ENCODE assay signal across 23 cellular contexts in the genomic region with DNA sequence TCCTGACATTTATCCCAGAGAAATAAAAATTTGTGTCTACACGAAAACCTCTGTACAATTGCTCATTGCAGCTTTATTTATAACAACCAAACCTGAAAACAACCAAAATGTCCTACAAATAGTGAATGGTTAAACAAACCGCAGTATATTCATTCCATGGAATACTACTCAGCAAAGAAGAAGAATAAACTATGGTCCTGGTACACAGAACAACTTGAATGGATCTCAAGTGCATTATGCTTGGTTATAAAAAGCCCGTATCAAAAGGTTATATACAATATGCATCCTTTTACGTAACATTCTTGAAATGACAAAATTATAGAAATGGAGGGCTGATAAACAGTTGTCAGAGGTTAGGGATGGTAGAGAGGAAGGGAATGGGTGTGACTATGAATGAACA. TPM values are rescaled to one million over a fixed set of nuclear protein-coding genes. Genes with fewer than 3 reads are reported as not detected.
DNase-seq lines count a peak whose midpoint lies in the region; ATAC-seq, FAIRE-seq and TF ChIP-seq lines count a peak whose summit lies in the region.
"Had no signal": no experiment of that assay in that cellular context is flagged by ENCODE, and none has a peak within 500 bp of the region (broad histone marks: within the 10 kb centered on the region; RNA-seq: fewer than 3 reads in every experiment).

No MANE protein-coding gene starts in this region.

- H3K27me3 Mint-ChIP-seq in progenitor cell of endocrine pancreas (no peaks in the 10 kb centered on the region), glutamatergic neuron (ENCODE audit: unreplicated experiment) (peaks cover 4% of the 10 kb centered on the region)
- no peaks in the 10 kb centered on the region for H3K27me3 Mint-ChIP-seq in natural killer cell treated with Interleukin-12 subunit alpha and Interleukin-12 subunit beta and Interleukin-15 and Interleukin-18, amount 100 ng/mL, for 72 hours
- H3K27me3 Mint-ChIP-seq: CD4-positive, alpha-beta memory T cell; CD4-positive, CD25-positive, alpha-beta regulatory T cell; CD8-positive, alpha-beta memory T cell had no signal

- H4K20me1 ChIP-seq in K562 (replicated peaks; ENCODE audit: control insufficient read depth, insufficient read depth, low read length): no peaks in the 10 kb centered on the region
- H4K20me1 ChIP-seq: BLaER1 had no signal

- H3K27ac ChIP-seq in HEK293 (ENCODE audit: extremely low read depth, low read depth, low read length): no peak overlapping the region
- no peak overlapping the region for H3K27ac ChIP-seq in K562 (ENCODE audit: extremely low read depth, low read depth, low read length)
- H3K27ac ChIP-seq: BLaER1 had no signal

- no peak for TF ChIP-seq POLR2A in K562 (conservative IDR thresholded peaks at IDR 0.05)

- H3K9ac ChIP-seq in K562 (ENCODE audit: insufficient read depth in 1 of 2, low read depth in 2 of 2, low read length in 2 of 2): no peak overlapping the region
- H3K9ac ChIP-seq: BLaER1 had no signal

- 0 out of 2 replicates have a peak, but pooled peaks cover 2% of the 10 kb centered on the region for H3K4me1 ChIP-seq in HEK293 (ENCODE audit: control insufficient read depth, insufficient read depth, low read length)
- peaks cover 7 to 16% of the 10 kb centered on the region in 2 experiments; a peak in 3 of 5 replicates for H3K4me1 ChIP-seq in K562 (replicated peaks in 1 of 2; ENCODE audit: control insufficient read depth in 2 of 2, insufficient read depth in 2 of 2, low read length in 2 of 2)
- H3K4me1 ChIP-seq: BE2C had no signal

- FAIRE-seq in GM19239 (lab: Jason Lieb, UNC) (peak; percentile 49), K562 (lab: Jason Lieb, UNC) (no peak)
- FAIRE-seq: D721Med, G401.6, GM12891 had no signal

- H3K9me1 ChIP-seq in K562 (ENCODE audit: control insufficient read depth, insufficient read depth, low read length): no peaks in the 10 kb centered on the region

- no peak for TF ChIP-seq RAD21 in K562 (CRISPR knock-in tag; conservative IDR thresholded peaks at IDR 0.05 in 1 of 2, IDR thresholded peaks at IDR 0.05 in 1 of 2)

- H3K4me3 ChIP-seq in HEK293 (ENCODE audit: low read depth, low read length) (no peak overlapping the region), K562 (no peak overlapping the region)
- H3K4me3 ChIP-seq: BLaER1 had no signal

- intact Hi-C loops in K562 (cut with micrococcal nuclease): loop anchor here (10.0 kb wide), 2 partner anchors 257 to 307 kb away; no protein-coding TSS in a partner anchor

- no peaks in the 10 kb centered on the region for H3K9me3 ChIP-seq in HEK293 (ENCODE audit: control insufficient read depth, insufficient read depth, low read depth, low read length)
- H3K9me3 ChIP-seq in K562 (replicated peaks; ENCODE audit: control insufficient read depth, insufficient read depth, low read depth, low read length): no peaks in the 10 kb centered on the region
- H3K9me3 ChIP-seq: BE2C had no signal

- no TSS peak for BruUV-seq in K562 (replicated peaks; lab: Mats Ljungman, UMichigan)

- POLR2A ChIA-PET in HEK293 (lab: Yijun Ruan, JAX): no interaction called here
- POLR2A ChIA-PET in K562 (lab: Yijun Ruan, JAX): interaction anchor here (0.7 to 1.4 kb wide), 2 partner anchors 13 to 19 kb away, joined by 3 to 4 read pairs; a partner anchor contains a TSS

- no peaks in the 10 kb centered on the region for H3K27me3 ChIP-seq in K562 (ENCODE audit: control insufficient read depth in 2 of 2, insufficient read depth in 2 of 2, low read length in 2 of 2)
- H3K27me3 ChIP-seq: BE2C, BLaER1 had no signal

- H3K4me3 Mint-ChIP-seq in progenitor cell of endocrine pancreas (ENCODE audit: low read depth) (no peak overlapping the region), glutamatergic neuron (ENCODE audit: unreplicated experiment) (no peak overlapping the region)
- H3K4me3 Mint-ChIP-seq in natural killer cell treated with Interleukin-12 subunit alpha and Interleukin-12 subunit beta and Interleukin-15 and Interleukin-18, amount 100 ng/mL, for 72 hours: no peak overlapping the region
- H3K4me3 Mint-ChIP-seq: CD14-positive monocyte; CD4-positive, alpha-beta memory T cell had no signal

- CTCF ChIA-PET in HEK293 (lab: Yijun Ruan, JAX) (no interaction called here), K562 (lab: Yijun Ruan, JAX; ENCODE audit: low intra/inter-chr PET ratio) (no interaction called here)

- TF ChIP-seq EP300 in K562 (IDR thresholded peaks at IDR 0.05; ENCODE audit: low read length): no peak

- no peak for DNase-seq in GM19239 (ENCODE audit: insufficient read length, low spot score)
- DNase-seq in K562 (ENCODE audit: extremely low read depth in 1 of 4, low spot score in 3 of 4): no peak
- DNase-seq in progenitor cell of endocrine pancreas (ENCODE audit: low spot score, unreplicated experiment): no peak
- no peak for DNase-seq in natural killer cell treated with Interleukin-12 subunit alpha and Interleukin-12 subunit beta and Interleukin-15 and Interleukin-18, amount 100 ng/mL, for 72 hours (ENCODE audit: low spot score)
- DNase-seq in NOMO-1 (lab: John Stamatoyannopoulos, UW; ENCODE audit: unreplicated experiment in 2 of 2): no peak
- DNase-seq in glutamatergic neuron: no peak
- DNase-seq: 8988T; ACHN; BE2C; C1 segment of cervical spinal cord; Calu3; CD4-positive, alpha-beta memory T cell; CD4-positive, CD25-positive, alpha-beta regulatory T cell; CD8-positive, alpha-beta memory T cell; COR-L47; DMS79 treated with DMSO at 0.1 percent for 48 hours; GF-D8 had no signal

- peaks cover 11 to 45% of the 10 kb centered on the region in 2 experiments; a peak in 2 of 3 replicates for H3K36me3 ChIP-seq in HEK293 (ENCODE audit: control insufficient read depth in 2 of 2, insufficient read depth in 1 of 2, low read length in 2 of 2)
- peaks cover 10% of the 10 kb centered on the region; the same call in 2 of the 3 replicates for H3K36me3 ChIP-seq in K562 (ENCODE audit: control insufficient read depth, insufficient read depth, low read length)
- H3K36me3 ChIP-seq: BE2C had no signal

- 81% methylated on average over 4 of the region's 4 CpGs for WGBS in K562 (ENCODE audit: insufficient coverage, low coverage, missing lambda C conversion rate)

- peaks cover 66% of the 10 kb centered on the region for H3K79me2 ChIP-seq in K562 (ENCODE audit: control insufficient read depth, insufficient read depth, low read length)

- no peak for ATAC-seq in K562
- ATAC-seq in natural killer cell treated with Interleukin-12 subunit alpha and Interleukin-12 subunit beta and Interleukin-15 and Interleukin-18, amount 100 ng/mL, for 72 hours: no peak

- peak overlapping the region; percentile 59 for H3K27ac Mint-ChIP-seq in progenitor cell of endocrine pancreas
- no peak overlapping the region for H3K27ac Mint-ChIP-seq in natural killer cell treated with Interleukin-12 subunit alpha and Interleukin-12 subunit beta and Interleukin-15 and Interleukin-18, amount 100 ng/mL, for 72 hours
- no peak overlapping the region for H3K27ac Mint-ChIP-seq in glutamatergic neuron (ENCODE audit: unreplicated experiment)
- H3K27ac Mint-ChIP-seq: CD14-positive monocyte had no signal

- no peak overlapping the region for H3K4me2 ChIP-seq in K562 (ENCODE audit: insufficient read depth, low read length)
- H3K4me2 ChIP-seq: BLaER1 had no signal

- in situ Hi-C loops in K562 (cut with MboI): loop anchor here (10.0 kb wide), 1 partner anchor 167 kb away; no protein-coding TSS in a partner anchor

- no peak for TF ChIP-seq CTCF in HEK293 (tag by site-specific recombination; IDR thresholded peaks at IDR 0.05)
- TF ChIP-seq CTCF in K562 (IDR thresholded peaks at IDR 0.05 in 2 of 3, conservative IDR thresholded peaks at IDR 0.05 in 1 of 3; ENCODE audit: insufficient read depth in 2 of 3, low read depth in 1 of 3, low read length in 3 of 3): no peak
- no peak for TF ChIP-seq CTCF in progenitor cell of endocrine pancreas (IDR thresholded peaks at IDR 0.05; ENCODE audit: unreplicated experiment)
- no peak for TF ChIP-seq CTCF in glutamatergic neuron (IDR thresholded peaks at IDR 0.05; ENCODE audit: partially characterized antibody, unreplicated experiment)

- no peak overlapping the region for H2AFZ ChIP-seq in K562 (ENCODE audit: low read depth, low read length)

- H3K4me1 Mint-ChIP-seq in progenitor cell of endocrine pancreas (ENCODE audit: low read depth): peaks cover 22% of the 10 kb centered on the region
- H3K4me1 Mint-ChIP-seq in natural killer cell treated with Interleukin-12 subunit alpha and Interleukin-12 subunit beta and Interleukin-15 and Interleukin-18, amount 100 ng/mL, for 72 hours (ENCODE audit: low read depth in 2 of 2): peaks cover 20 to 30% of the 10 kb centered on the region in 2 donors
- H3K4me1 Mint-ChIP-seq in glutamatergic neuron (ENCODE audit: low read depth, unreplicated experiment): peaks cover 22% of the 10 kb centered on the region

- H3K36me3 Mint-ChIP-seq in progenitor cell of endocrine pancreas (ENCODE audit: insufficient read depth): peaks cover 36% of the 10 kb centered on the region
- H3K36me3 Mint-ChIP-seq in natural killer cell treated with Interleukin-12 subunit alpha and Interleukin-12 subunit beta and Interleukin-15 and Interleukin-18, amount 100 ng/mL, for 72 hours: peaks cover 26% of the 10 kb centered on the region
- peaks cover 24% of the 10 kb centered on the region for H3K36me3 Mint-ChIP-seq in glutamatergic neuron (ENCODE audit: unreplicated experiment)

- peaks cover 18% of the 10 kb centered on the region for H3K9me3 Mint-ChIP-seq in progenitor cell of endocrine pancreas (ENCODE audit: low read depth)
- H3K9me3 Mint-ChIP-seq in natural killer cell treated with Interleukin-12 subunit alpha and Interleukin-12 subunit beta and Interleukin-15 and Interleukin-18, amount 100 ng/mL, for 72 hours: peaks cover 4% of the 10 kb centered on the region
- H3K9me3 Mint-ChIP-seq in glutamatergic neuron (ENCODE audit: unreplicated experiment): no peaks in the 10 kb centered on the region

RNA-seq across cellular contexts. Expression of a gene that starts 3.7 kb away (rescaled TPM):
- 34.9 and 62.9 TPM in 2 replicates for total RNA-seq in K562 (2011; cell fraction: chromatin; rRNA removed; ENCODE audit: low replicate concordance)
- 32.7 and 35.5 TPM in 2 replicates for total RNA-seq in K562 (2011; cell fraction: nucleolus; rRNA removed)
- total RNA-seq in K562 (2011; cell fraction: nucleoplasm; rRNA removed): 48.1 and 67.3 TPM in 2 replicates
- total RNA-seq in K562 (2014; rRNA removed): 44.8 and 49.8 TPM in 2 replicates
- total RNA-seq in K562 (2014; rRNA removed; fragmentation: Illumina TruSeq; extraction: Trizol): 62.4 and 63.6 TPM in 2 replicates
- total RNA-seq in K562 (2015; rRNA removed; fragmentation: Illumina TruSeq; extraction: Trizol): 68.4 and 68.7 TPM in 2 replicates
- 50.7 and 50.8 TPM in 2 replicates for total RNA-seq in K562 (2021)
- 60.5 and 64.5 TPM in 2 replicates for polyA plus RNA-seq in K562 (2011; rRNA removed)
- polyA plus RNA-seq in K562 (2011; cell fraction: cytosol; rRNA removed): 31.6 and 53.4 TPM in 2 replicates
- polyA plus RNA-seq in K562 (2011; cell fraction: nucleus; rRNA removed): 36.9 and 47.6 TPM in 2 replicates
- polyA plus RNA-seq in K562 (2012): 55.2 and 56.3 TPM in 2 replicates
- 58.5 and 59.8 TPM in 2 replicates for polyA plus RNA-seq in K562 (2014; fragmentation: Illumina TruSeq; extraction: Trizol)
- polyA plus RNA-seq in K562 (2014; fragmentation: Nextera tagmentation; extraction: Ambion mirVana): 10 to 100 TPM; 35.6 to 41.3 TPM
- 45.9 and 54.5 TPM in 2 replicates for polyA plus RNA-seq in K562 (2014; rRNA removed)
- 40.6 and 42.7 TPM in 2 replicates for polyA minus RNA-seq in K562 (2011; rRNA and poly(A)+ RNA removed)
- 17.8 and 22.0 TPM in 2 replicates for polyA minus RNA-seq in K562 (2011; cell fraction: cytosol; rRNA and poly(A)+ RNA removed)
- polyA minus RNA-seq in K562 (2011; cell fraction: nucleus; rRNA and poly(A)+ RNA removed): 15.6 and 16.9 TPM in 2 replicates
- total RNA-seq in progenitor cell of endocrine pancreas: 36.9 and 40.2 TPM in 2 replicates
- total RNA-seq in natural killer cell treated with Interleukin-12 subunit alpha and Interleukin-12 subunit beta and Interleukin-15 and Interleukin-18, amount 100 ng/mL, for 72 hours: 10 to 100 TPM; 47.1 to 49.7 TPM
- 36.9 TPM for total RNA-seq in glutamatergic neuron (ENCODE audit: unreplicated experiment)

RNA-seq across cellular contexts. Expression of a gene that starts 12.6 kb away (rescaled TPM):
- 28.8 and 30.7 TPM in 2 replicates for total RNA-seq in K562 (2011; cell fraction: chromatin; rRNA removed; ENCODE audit: low replicate concordance)
- total RNA-seq in K562 (2011; cell fraction: nucleolus; rRNA removed): 24.3 and 25.5 TPM in 2 replicates
- total RNA-seq in K562 (2011; cell fraction: nucleoplasm; rRNA removed): 32.2 and 45.8 TPM in 2 replicates
- total RNA-seq in K562 (2014; rRNA removed) (51.4 and 75.9 TPM in 2 replicates), K562 (2014; rRNA removed; fragmentation: Illumina TruSeq; extraction: Trizol) (70.0 and 77.2 TPM in 2 replicates), K562 (2015; rRNA removed; fragmentation: Illumina TruSeq; extraction: Trizol) (65.6 and 78.0 TPM in 2 replicates), K562 (2021) (68.6 and 77.8 TPM in 2 replicates), progenitor cell of endocrine pancreas (39.5 and 43.9 TPM in 2 replicates), glutamatergic neuron (ENCODE audit: unreplicated experiment) (38.9 TPM)
- polyA plus RNA-seq in K562 (2011; rRNA removed) (117 and 144 TPM in 2 replicates), K562 (2014; fragmentation: Illumina TruSeq; extraction: Trizol) (72.2 and 78.0 TPM in 2 replicates), K562 (2014; fragmentation: Nextera tagmentation; extraction: Ambion mirVana) (100 to 1,000 TPM; 275 to 324 TPM), K562 (2014; rRNA removed) (99.2 and 99.4 TPM in 2 replicates)
- 31.8 and 55.1 TPM in 2 replicates for polyA plus RNA-seq in K562 (2011; cell fraction: cytosol; rRNA removed)
- polyA plus RNA-seq in K562 (2011; cell fraction: nucleus; rRNA removed): 36.1 and 57.1 TPM in 2 replicates
- polyA plus RNA-seq in K562 (2012): 73.8 and 106 TPM in 2 replicates
- polyA minus RNA-seq in K562 (2011; rRNA and poly(A)+ RNA removed): 31.2 and 35.5 TPM in 2 replicates
- polyA minus RNA-seq in K562 (2011; cell fraction: cytosol; rRNA and poly(A)+ RNA removed): 8.1 and 16.6 TPM in 2 replicates
- 12.7 and 17.9 TPM in 2 replicates for polyA minus RNA-seq in K562 (2011; cell fraction: nucleus; rRNA and poly(A)+ RNA removed)
- 10 to 100 TPM; 48.5 to 51.5 TPM for total RNA-seq in natural killer cell treated with Interleukin-12 subunit alpha and Interleukin-12 subunit beta and Interleukin-15 and Interleukin-18, amount 100 ng/mL, for 72 hours

RNA-seq across cellular contexts. Expression of a gene that starts 22.4 kb away (rescaled TPM):
- total RNA-seq in K562 (2011; cell fraction: chromatin; rRNA removed; ENCODE audit: low replicate concordance): 253 and 1,006 TPM in 2 replicates
- 104 and 168 TPM in 2 replicates for total RNA-seq in K562 (2011; cell fraction: nucleolus; rRNA removed)
- 377 and 604 TPM in 2 replicates for total RNA-seq in K562 (2011; cell fraction: nucleoplasm; rRNA removed)
- total RNA-seq in K562 (2014; rRNA removed) (48.0 and 51.5 TPM in 2 replicates), K562 (2014; rRNA removed; fragmentation: Illumina TruSeq; extraction: Trizol) (117 and 120 TPM in 2 replicates), K562 (2015; rRNA removed; fragmentation: Illumina TruSeq; extraction: Trizol) (94.1 and 104 TPM in 2 replicates), K562 (2021) (67.4 and 70.3 TPM in 2 replicates), progenitor cell of endocrine pancreas (142 and 155 TPM in 2 replicates), glutamatergic neuron (ENCODE audit: unreplicated experiment) (196 TPM)
- polyA plus RNA-seq in K562 (2011; rRNA removed) (123 and 130 TPM in 2 replicates), K562 (2014; fragmentation: Illumina TruSeq; extraction: Trizol) (76.5 and 95.7 TPM in 2 replicates), K562 (2014; fragmentation: Nextera tagmentation; extraction: Ambion mirVana) (10 to 100 TPM; 19.7 to 30.2 TPM), K562 (2014; rRNA removed) (84.5 and 92.6 TPM in 2 replicates)
- 9.2 and 26.9 TPM in 2 replicates for polyA plus RNA-seq in K562 (2011; cell fraction: cytosol; rRNA removed)
- polyA plus RNA-seq in K562 (2011; cell fraction: nucleus; rRNA removed): 284 and 370 TPM in 2 replicates
- polyA plus RNA-seq in K562 (2012): 39.4 and 56.1 TPM in 2 replicates
- polyA minus RNA-seq in K562 (2011; rRNA and poly(A)+ RNA removed): 140 and 209 TPM in 2 replicates
- 19.9 and 20.4 TPM in 2 replicates for polyA minus RNA-seq in K562 (2011; cell fraction: cytosol; rRNA and poly(A)+ RNA removed)
- polyA minus RNA-seq in K562 (2011; cell fraction: nucleus; rRNA and poly(A)+ RNA removed): 246 and 455 TPM in 2 replicates
- 100 to 1,000 TPM in 1 of 2 donors, 10 to 100 TPM in 1; 85.4 to 145 TPM for total RNA-seq in natural killer cell treated with Interleukin-12 subunit alpha and Interleukin-12 subunit beta and Interleukin-15 and Interleukin-18, amount 100 ng/mL, for 72 hours
